Comparison of ENCODE assay signal across 16 cellular contexts in genomic region chr16:2472885-2473284, GRCh38. TPM values are rescaled to one million over a fixed set of nuclear protein-coding genes. Genes with fewer than 3 reads are reported as not detected.
DNase-seq lines count a peak whose midpoint lies in the region; ATAC-seq and TF ChIP-seq lines count a peak whose summit lies in the region.
"Had no signal": no experiment of that assay in that cellular context is flagged by ENCODE, and none has a peak within 500 bp of the region (broad histone marks: within the 10 kb centered on the region; RNA-seq: fewer than 3 reads in every experiment).

No MANE protein-coding gene starts in this region.

- H3K36me3 ChIP-seq in RWPE2 (ENCODE audit: low read depth) (no peaks in the 10 kb centered on the region), brain microvascular endothelial cell (replicated peaks) (no peaks in the 10 kb centered on the region)
- H3K36me3 ChIP-seq: colonic mucosa, suprapubic skin had no signal

- H3K4me3 Mint-ChIP-seq in natural killer cell (peak overlapping the region; percentile 49), endothelial cell (ENCODE audit: unreplicated experiment) (no peak overlapping the region), type B pancreatic cell (peak overlapping the region; percentile 86)
- H3K4me3 Mint-ChIP-seq in natural killer cell treated with Interleukin-12 subunit alpha and Interleukin-12 subunit beta and Interleukin-15 and Interleukin-18, amount 100 ng/mL, for 72 hours: no peak overlapping the region

- H3K4me3 ChIP-seq in RWPE2 (ENCODE audit: severe bottlenecking) (peak overlapping the region; percentile 64), brain microvascular endothelial cell (ENCODE audit: low read depth, low read length) (no peak overlapping the region)

- H3K27me3 ChIP-seq in RWPE2 (ENCODE audit: insufficient read depth, poor library complexity, severe bottlenecking) (peaks cover 6% of the 10 kb centered on the region), brain microvascular endothelial cell (replicated peaks) (no peaks in the 10 kb centered on the region)

- H3K9me3 ChIP-seq in RWPE2 (ENCODE audit: severe bottlenecking): no peaks in the 10 kb centered on the region
- H3K9me3 ChIP-seq: colonic mucosa, suprapubic skin had no signal

- in situ Hi-C loops in brain microvascular endothelial cell (cut with HindIII; ENCODE audit: low pct_ligation_motif_present, low sequenced_read_pairs): no loop called here

- no peak overlapping the region for H3K27ac Mint-ChIP-seq in natural killer cell
- no peak overlapping the region for H3K27ac Mint-ChIP-seq in natural killer cell treated with Interleukin-12 subunit alpha and Interleukin-12 subunit beta and Interleukin-15 and Interleukin-18, amount 100 ng/mL, for 72 hours
- H3K27ac Mint-ChIP-seq in endothelial cell (ENCODE audit: unreplicated experiment): peak overlapping the region; percentile 61
- no peak overlapping the region for H3K27ac Mint-ChIP-seq in type B pancreatic cell

- H3K27ac ChIP-seq in RWPE2 (ENCODE audit: poor library complexity, severe bottlenecking) (no peak overlapping the region), brain microvascular endothelial cell (no peak overlapping the region)
- H3K27ac ChIP-seq: colonic mucosa, foreskin keratinocyte, parathyroid adenoma, suprapubic skin had no signal

- H3K4me1 ChIP-seq in RWPE2 (ENCODE audit: insufficient read depth, poor library complexity, severe bottlenecking): no peaks in the 10 kb centered on the region
- H3K4me1 ChIP-seq: foreskin keratinocyte had no signal

- peaks cover 12 to 25% of the 10 kb centered on the region in 2 donors for H3K4me1 Mint-ChIP-seq in natural killer cell
- H3K4me1 Mint-ChIP-seq in natural killer cell treated with Interleukin-12 subunit alpha and Interleukin-12 subunit beta and Interleukin-15 and Interleukin-18, amount 100 ng/mL, for 72 hours (ENCODE audit: low read depth in 2 of 2): peaks cover 0 to 25% of the 10 kb centered on the region in 2 donors
- H3K4me1 Mint-ChIP-seq in endothelial cell (ENCODE audit: unreplicated experiment): peaks cover 7% of the 10 kb centered on the region
- H3K4me1 Mint-ChIP-seq in type B pancreatic cell (ENCODE audit: unreplicated experiment): peaks cover 24% of the 10 kb centered on the region

- DNase-seq in natural killer cell: no peak
- no peak for DNase-seq in natural killer cell treated with Interleukin-12 subunit alpha and Interleukin-12 subunit beta and Interleukin-15 and Interleukin-18, amount 100 ng/mL, for 72 hours (ENCODE audit: low spot score)
- no peak for DNase-seq in RWPE2 (ENCODE audit: low spot score)
- DNase-seq in endothelial cell (ENCODE audit: low spot score): no peak
- no peak for DNase-seq in type B pancreatic cell (ENCODE audit: extremely low spot score, unreplicated experiment)
- DNase-seq in NCI-H1694 treated with DMSO at 0.1 percent for 48 hours (lab: John Stamatoyannopoulos, UW): no peak
- DNase-seq in brain microvascular endothelial cell: no peak
- DNase-seq in DMS114 treated with DMSO at 0.1 percent for 48 hours (lab: John Stamatoyannopoulos, UW; ENCODE audit: unreplicated experiment): no peak
- DNase-seq: activated gamma-delta T cell treated with Interleukin-2 at 50 U/mL for 16 hours; colonic mucosa; foreskin keratinocyte; left cardiac atrium; NCI-H187; stimulated activated CD4-positive, alpha-beta T cell treated with anti-CD3 and anti-CD28 coated beads, Interleukin-2, amount 100 ng/mL, for 48 hours had no signal

- intact Hi-C loops in natural killer cell (cut with micrococcal nuclease): no loop called here

- H3K36me3 Mint-ChIP-seq in natural killer cell (no peaks in the 10 kb centered on the region), endothelial cell (ENCODE audit: low read depth, unreplicated experiment) (no peaks in the 10 kb centered on the region), type B pancreatic cell (peaks cover 4% of the 10 kb centered on the region)
- no peaks in the 10 kb centered on the region for H3K36me3 Mint-ChIP-seq in natural killer cell treated with Interleukin-12 subunit alpha and Interleukin-12 subunit beta and Interleukin-15 and Interleukin-18, amount 100 ng/mL, for 72 hours

- H3K27me3 Mint-ChIP-seq in natural killer cell (ENCODE audit: low read depth in 2 of 2) (peaks cover 12 to 20% of the 10 kb centered on the region in 2 donors), endothelial cell (ENCODE audit: unreplicated experiment) (peaks cover 34% of the 10 kb centered on the region), type B pancreatic cell (peaks cover 9% of the 10 kb centered on the region)
- H3K27me3 Mint-ChIP-seq in natural killer cell treated with Interleukin-12 subunit alpha and Interleukin-12 subunit beta and Interleukin-15 and Interleukin-18, amount 100 ng/mL, for 72 hours: peaks cover 9 to 12% of the 10 kb centered on the region in 2 donors

- no peaks in the 10 kb centered on the region for H3K9me3 Mint-ChIP-seq in natural killer cell
- H3K9me3 Mint-ChIP-seq in natural killer cell treated with Interleukin-12 subunit alpha and Interleukin-12 subunit beta and Interleukin-15 and Interleukin-18, amount 100 ng/mL, for 72 hours: no peaks in the 10 kb centered on the region
- no peaks in the 10 kb centered on the region for H3K9me3 Mint-ChIP-seq in endothelial cell (ENCODE audit: unreplicated experiment)
- H3K9me3 Mint-ChIP-seq in type B pancreatic cell: no peaks in the 10 kb centered on the region

- ATAC-seq in natural killer cell (no peak), RWPE2 (ENCODE audit: low read depth) (no peak)
- no peak for ATAC-seq in natural killer cell treated with Interleukin-12 subunit alpha and Interleukin-12 subunit beta and Interleukin-15 and Interleukin-18, amount 100 ng/mL, for 72 hours
- ATAC-seq: left cardiac atrium had no signal

- TF ChIP-seq CTCF in natural killer cell (IDR thresholded peaks at IDR 0.05): no peak
- no peak for TF ChIP-seq CTCF in RWPE2 (IDR thresholded peaks at IDR 0.05; ENCODE audit: poor library complexity, severe bottlenecking)
- TF ChIP-seq CTCF in endothelial cell (IDR thresholded peaks at IDR 0.05; ENCODE audit: unreplicated experiment): no peak
- TF ChIP-seq CTCF in type B pancreatic cell (conservative IDR thresholded peaks at IDR 0.05): no peak
- TF ChIP-seq CTCF in brain microvascular endothelial cell (IDR thresholded peaks at IDR 0.05; ENCODE audit: low read depth, low read length, missing control alignments): no peak

RNA-seq across cellular contexts. Expression of gene NTN3, which starts 1.8 kb away (rescaled TPM):
- total RNA-seq in natural killer cell: not detected
- not detected for total RNA-seq in natural killer cell treated with Interleukin-12 subunit alpha and Interleukin-12 subunit beta and Interleukin-15 and Interleukin-18, amount 100 ng/mL, for 72 hours
- not detected for total RNA-seq in endothelial cell (ENCODE audit: unreplicated experiment)
- 1.2 and 4.5 TPM in 2 replicates for total RNA-seq in type B pancreatic cell (ENCODE audit: low replicate concordance)
- total RNA-seq: colonic mucosa, suprapubic skin had no signal

RNA-seq across cellular contexts. Expression of gene TBC1D24, which starts 2.0 kb away (rescaled TPM):
- total RNA-seq in natural killer cell (10 to 100 TPM in 2 of 3 donors, 1 to 10 TPM in 1; 7.2 to 13.0 (median 10.9) TPM), endothelial cell (ENCODE audit: unreplicated experiment) (17.3 TPM), type B pancreatic cell (ENCODE audit: low replicate concordance) (15.6 and 22.1 TPM in 2 replicates)
- 10 to 100 TPM; 22.0 to 39.9 TPM for total RNA-seq in natural killer cell treated with Interleukin-12 subunit alpha and Interleukin-12 subunit beta and Interleukin-15 and Interleukin-18, amount 100 ng/mL, for 72 hours

RNA-seq across cellular contexts. Expression of gene TEDC2, which starts 13.0 kb away (rescaled TPM):
- total RNA-seq in natural killer cell (1 to 10 TPM in 1 of 3 donors, under 1 TPM in 2; 0.47 to 2.2 (median 0.55) TPM), endothelial cell (ENCODE audit: unreplicated experiment) (9.1 TPM), type B pancreatic cell (ENCODE audit: low replicate concordance) (10.5 and 31.6 TPM in 2 replicates)
- total RNA-seq in natural killer cell treated with Interleukin-12 subunit alpha and Interleukin-12 subunit beta and Interleukin-15 and Interleukin-18, amount 100 ng/mL, for 72 hours: 10 to 100 TPM in 1 of 2 donors, 1 to 10 TPM in 1; 8.6 to 39.0 TPM

RNA-seq across cellular contexts. Expression of gene ATP6V0C, which starts 40.9 kb away (rescaled TPM):
- total RNA-seq in natural killer cell (100 to 1,000 TPM; 183 to 242 (median 217) TPM), endothelial cell (ENCODE audit: unreplicated experiment) (157 TPM), type B pancreatic cell (ENCODE audit: low replicate concordance) (155 and 223 TPM in 2 replicates)
- 100 to 1,000 TPM; 103 to 146 TPM for total RNA-seq in natural killer cell treated with Interleukin-12 subunit alpha and Interleukin-12 subunit beta and Interleukin-15 and Interleukin-18, amount 100 ng/mL, for 72 hours

RNA-seq across cellular contexts. Expression of gene CCNF, which starts 43.6 kb away (rescaled TPM):
- total RNA-seq in natural killer cell (10 to 100 TPM in 1 of 3 donors, 1 to 10 TPM in 2; 7.5 to 14.2 (median 8.4) TPM), endothelial cell (ENCODE audit: unreplicated experiment) (30.2 TPM), type B pancreatic cell (ENCODE audit: low replicate concordance) (15.5 and 36.0 TPM in 2 replicates)
- 10 to 100 TPM; 36.1 to 79.5 TPM for total RNA-seq in natural killer cell treated with Interleukin-12 subunit alpha and Interleukin-12 subunit beta and Interleukin-15 and Interleukin-18, amount 100 ng/mL, for 72 hours

Comparison
In these comparisons a context has a peak if more than half of its experiments do, and no peak if none do; other contexts are left out.
1. H3K4me3 Mint-ChIP-seq: peak in natural killer cell (single experiment) and type B pancreatic cell (single experiment); none in natural killer cell treated with Interleukin-12 subunit alpha and Interleukin-12 subunit beta and Interleukin-15 and Interleukin-18, amount 100 ng/mL, for 72 hours (single experiment) and endothelial cell (single experiment).